ENCODE assay signal across 34 cellular contexts in the genomic region with DNA sequence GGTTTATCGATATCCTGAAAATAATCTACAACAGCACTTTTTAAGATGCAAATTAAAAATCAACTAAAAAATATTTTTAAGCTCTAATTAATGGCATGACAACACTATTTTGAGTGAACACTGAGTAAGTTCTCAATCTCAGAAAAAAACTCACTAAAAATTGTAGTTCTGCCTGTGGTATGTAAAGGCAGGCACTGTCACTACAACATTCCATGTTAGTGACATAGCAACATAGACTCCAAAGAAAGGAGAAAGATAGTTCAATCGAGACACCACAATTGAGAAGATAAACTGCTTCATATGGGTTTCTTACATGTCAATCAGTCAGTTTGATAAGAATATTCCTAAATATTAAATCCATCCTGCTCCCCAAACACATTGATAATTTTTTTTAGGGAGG. TPM values are rescaled to one million over a fixed set of nuclear protein-coding genes. Genes with fewer than 3 reads are reported as not detected.
"Had no signal": no experiment of that assay in that cellular context is flagged by ENCODE, and none has a peak within 500 bp of the region (broad histone marks: within the 10 kb centered on the region; RNA-seq: fewer than 3 reads in every experiment).

No MANE protein-coding gene starts in this region.

- H3K4me3 ChIP-seq: breast epithelium, esophagus muscularis mucosa, hepatocyte, stomach, tibial artery had no signal

- H3K4me1 Mint-ChIP-seq: activated CD4-positive, alpha-beta memory T cell treated with anti-CD3 and anti-CD28 coated beads, Interleukin-2, amount 10 ng/mL, durations not matched to agents 7 days and 5 days; activated CD4-positive, alpha-beta T cell treated with anti-CD3 and anti-CD28 coated beads, Interleukin-2, amount 10 ng/mL, durations not matched to agents 24 days and 14 days; activated T-helper 17 cell treated with anti-CD3 and anti-CD28 coated beads, Interleukin-2, amount 50 U/mL, for 72 hours; naive thymus-derived CD8-positive, alpha-beta T cell; stimulated activated naive B cell treated with anti-CD40 and anti-IgM and Interleukin-4, amounts not matched to agents 10 μg/mL and 1 μg/mL and 100 μg/mL, for 72 hours had no signal

- H3K36me3 Mint-ChIP-seq: naive thymus-derived CD8-positive, alpha-beta T cell; stimulated activated naive B cell treated with anti-CD40 and anti-IgM and Interleukin-4, amounts not matched to agents 10 μg/mL and 1 μg/mL and 100 μg/mL, for 72 hours had no signal

- H3K4me2 ChIP-seq: hepatocyte had no signal

- H3K27ac ChIP-seq: breast epithelium, hepatocyte, stomach, tibial artery, VCaP had no signal

- H3K27me3 ChIP-seq: breast epithelium, esophagus muscularis mucosa, hepatocyte, stomach, tibial artery had no signal

- DNase-seq: activated CD4-positive, alpha-beta memory T cell treated with anti-CD3 and anti-CD28 coated beads, Interleukin-2, amount 10 ng/mL, durations not matched to agents 7 days and 5 days; activated CD4-positive, alpha-beta T cell treated with anti-CD3 and anti-CD28 coated beads, Interleukin-2, amount 10 ng/mL, durations not matched to agents 24 days and 14 days; activated CD8-positive, alpha-beta memory T cell treated with anti-CD3 and anti-CD28 coated beads, Interleukin-2, amount 50 U/mL, for 48 hours; activated gamma-delta T cell treated with Interleukin-2 at 50 U/mL for 16 hours; activated naive CD4-positive, alpha-beta T cell treated with anti-CD3 and anti-CD28 coated beads, Interleukin-2, amount 50 U/mL, for 16 hours; activated T-cell treated with anti-CD3 and anti-CD28 coated beads, Interleukin-2, amount 50 U/mL, for 24 hours; amniotic stem cell; central memory CD4-positive, alpha-beta T cell; dermis blood vessel endothelial cell; effector CD4-positive, alpha-beta T cell; foreskin melanocyte; glutamatergic neuron; islet precursor cell; left cardiac atrium; mammary epithelial cell; naive thymus-derived CD8-positive, alpha-beta T cell; nucleus accumbens; right cardiac atrium; stimulated activated CD4-positive, alpha-beta T cell treated with anti-CD3 and anti-CD28 coated beads, Interleukin-12 subunit alpha, Interleukin-12 subunit beta, amount 100 ng/mL, for 4 hours; stimulated activated CD4-positive, alpha-beta T cell treated with anti-CD3 and anti-CD28 coated beads, Interleukin-4, amount 100 ng/mL, for 4 hours; stimulated activated CD8-positive, alpha-beta memory T cell treated with anti-CD3 and anti-CD28 coated beads, Interleukin-4, amount 100 ng/mL, for 48 hours; stimulated activated naive B cell treated with anti-CD40 and anti-IgM and Interleukin-4, amounts not matched to agents 10 μg/mL and 1 μg/mL and 100 μg/mL, for 72 hours; stomach; SW 1271; T-helper 9 cell; tibial artery had no signal

- H3K9me3 ChIP-seq: breast epithelium, esophagus muscularis mucosa, stomach, tibial artery had no signal

- H3K4me3 Mint-ChIP-seq: activated CD4-positive, alpha-beta memory T cell treated with anti-CD3 and anti-CD28 coated beads, Interleukin-2, amount 10 ng/mL, durations not matched to agents 7 days and 5 days; activated CD4-positive, alpha-beta T cell treated with anti-CD3 and anti-CD28 coated beads, Interleukin-2, amount 10 ng/mL, durations not matched to agents 24 days and 14 days; activated T-cell treated with anti-CD3 and anti-CD28 coated beads, Interleukin-2, amount 50 U/mL, for 24 hours; activated T-helper 17 cell treated with anti-CD3 and anti-CD28 coated beads, Interleukin-2, amount 50 U/mL, for 72 hours; naive thymus-derived CD8-positive, alpha-beta T cell; neural crest cell; stimulated activated naive B cell treated with anti-CD40 and anti-IgM and Interleukin-4, amounts not matched to agents 10 μg/mL and 1 μg/mL and 100 μg/mL, for 72 hours; T-helper 1 cell treated with Interleukin-12 subunit alpha and Interleukin-12 subunit beta and Interleukin-4 antibody, amounts not matched to agents 30 μg/mL and 1 μg/mL, for 36 hours had no signal

- ATAC-seq: activated CD4-positive, CD25-positive, alpha-beta regulatory T cell treated with anti-CD3 and anti-CD28 coated beads, Interleukin-2, amount 50 U/mL, for 24 hours; activated T-helper 17 cell treated with anti-CD3 and anti-CD28 coated beads, Interleukin-2, amount 50 U/mL, for 72 hours; left cardiac atrium; naive thymus-derived CD8-positive, alpha-beta T cell; right cardiac atrium; stimulated activated naive B cell treated with anti-CD40 and anti-IgM and Interleukin-4, amounts not matched to agents 10 μg/mL and 1 μg/mL and 100 μg/mL, for 72 hours had no signal

- H3K27ac Mint-ChIP-seq: activated CD4-positive, alpha-beta memory T cell treated with anti-CD3 and anti-CD28 coated beads, Interleukin-2, amount 10 ng/mL, durations not matched to agents 7 days and 5 days; activated CD4-positive, alpha-beta T cell treated with anti-CD3 and anti-CD28 coated beads, Interleukin-2, amount 10 ng/mL, durations not matched to agents 24 days and 14 days; activated T-cell treated with anti-CD3 and anti-CD28 coated beads, Interleukin-2, amount 50 U/mL, for 24 hours; activated T-helper 17 cell treated with anti-CD3 and anti-CD28 coated beads, Interleukin-2, amount 50 U/mL, for 72 hours; naive thymus-derived CD8-positive, alpha-beta T cell; stimulated activated naive B cell treated with anti-CD40 and anti-IgM and Interleukin-4, amounts not matched to agents 10 μg/mL and 1 μg/mL and 100 μg/mL, for 72 hours; T-helper 1 cell treated with Interleukin-12 subunit alpha and Interleukin-12 subunit beta and Interleukin-4 antibody, amounts not matched to agents 30 μg/mL and 1 μg/mL, for 36 hours had no signal

- H2AFZ ChIP-seq: hepatocyte had no signal

- H3K4me1 ChIP-seq: breast epithelium had no signal

- H3K36me3 ChIP-seq: breast epithelium, stomach had no signal

- H3K9me3 Mint-ChIP-seq: activated CD4-positive, alpha-beta memory T cell treated with anti-CD3 and anti-CD28 coated beads, Interleukin-2, amount 10 ng/mL, durations not matched to agents 7 days and 5 days; activated CD4-positive, alpha-beta T cell treated with anti-CD3 and anti-CD28 coated beads, Interleukin-2, amount 10 ng/mL, durations not matched to agents 24 days and 14 days; activated T-cell treated with anti-CD3 and anti-CD28 coated beads, Interleukin-2, amount 50 U/mL, for 24 hours; activated T-helper 17 cell treated with anti-CD3 and anti-CD28 coated beads, Interleukin-2, amount 50 U/mL, for 72 hours; naive thymus-derived CD8-positive, alpha-beta T cell; neural crest cell; stimulated activated naive B cell treated with anti-CD40 and anti-IgM and Interleukin-4, amounts not matched to agents 10 μg/mL and 1 μg/mL and 100 μg/mL, for 72 hours; T-helper 1 cell treated with Interleukin-12 subunit alpha and Interleukin-12 subunit beta and Interleukin-4 antibody, amounts not matched to agents 30 μg/mL and 1 μg/mL, for 36 hours had no signal

RNA-seq across cellular contexts. Expression of a gene that starts 38.0 kb away (rescaled TPM):
- total RNA-seq: activated CD4-positive, alpha-beta memory T cell treated with anti-CD3 and anti-CD28 coated beads, Interleukin-2, amount 10 ng/mL, durations not matched to agents 7 days and 5 days; activated T-helper 17 cell treated with anti-CD3 and anti-CD28 coated beads, Interleukin-2, amount 50 U/mL, for 72 hours; naive thymus-derived CD8-positive, alpha-beta T cell had no signal
- polyA plus RNA-seq: naive thymus-derived CD8-positive, alpha-beta T cell had no signal
